ENCODE assay signal across 8 cellular contexts in genomic region chr3:192851821-192852352, GRCh38.
DNase-seq lines count a peak whose midpoint lies in the region; ATAC-seq and TF ChIP-seq lines count a peak whose summit lies in the region.

No MANE protein-coding gene starts in this region.

- peak; percentile 51 for ATAC-seq in GM21447 (IDR thresholded peaks at IDR 0.05; ENCODE audit: unreplicated experiment)
- ATAC-seq in natural killer cell treated with Interleukin-12 subunit alpha and Interleukin-12 subunit beta and Interleukin-15 and Interleukin-18, amount 100 ng/mL, for 72 hours: no peak

- H3K9me3 Mint-ChIP-seq in natural killer cell treated with Interleukin-12 subunit alpha and Interleukin-12 subunit beta and Interleukin-15 and Interleukin-18, amount 100 ng/mL, for 72 hours: no peaks in the 10 kb centered on the region

- intact Hi-C loops in ascending aorta (cut with DNase I): no loop called here

- H3K9me3 ChIP-seq in ascending aorta (peaks cover 0 to 4% of the 10 kb centered on the region in 2 donors), liver (ENCODE audit: control insufficient read depth in 4 of 4, low read length in 3 of 4) (peaks cover 0 to 9% (median 2%) of the 10 kb centered on the region in 4 donors), BE2C (no peaks in the 10 kb centered on the region)

- no peak overlapping the region for H3K4me3 Mint-ChIP-seq in natural killer cell treated with Interleukin-12 subunit alpha and Interleukin-12 subunit beta and Interleukin-15 and Interleukin-18, amount 100 ng/mL, for 72 hours

- H3K36me3 Mint-ChIP-seq in natural killer cell treated with Interleukin-12 subunit alpha and Interleukin-12 subunit beta and Interleukin-15 and Interleukin-18, amount 100 ng/mL, for 72 hours: no peaks in the 10 kb centered on the region

- H3K36me3 ChIP-seq in ascending aorta: no peaks in the 10 kb centered on the region
- H3K36me3 ChIP-seq in liver (ENCODE audit: control insufficient read depth in 4 of 4, insufficient read depth in 3 of 4, low read depth in 1 of 4, low read length in 3 of 4): no peaks in the 10 kb centered on the region
- no peaks in the 10 kb centered on the region for H3K36me3 ChIP-seq in BE2C

- WGBS in liver: 17% methylated on average over 5 of the region's 5 CpGs

- peak; percentile 63 for DNase-seq in COLO829 (ENCODE audit: low spot score)
- DNase-seq in NB4 (ENCODE audit: low read depth): peak; percentile 39
- DNase-seq in ascending aorta (ENCODE audit: low spot score in 2 of 2): peak; percentile 15 to 84
- DNase-seq in BE2C: no peak
- no peak for DNase-seq in natural killer cell treated with Interleukin-12 subunit alpha and Interleukin-12 subunit beta and Interleukin-15 and Interleukin-18, amount 100 ng/mL, for 72 hours (ENCODE audit: low spot score)
- no peak for DNase-seq in stimulated activated naive CD4-positive, alpha-beta T cell treated with Interleukin-2 at 50 U/mL for 16 hours (lab: John Stamatoyannopoulos, UW)

- no peak overlapping the region for H3K27ac Mint-ChIP-seq in natural killer cell treated with Interleukin-12 subunit alpha and Interleukin-12 subunit beta and Interleukin-15 and Interleukin-18, amount 100 ng/mL, for 72 hours

- TF ChIP-seq RAD21 in liver (IDR thresholded peaks at IDR 0.05): peak; percentile 33 to 35

- H3K4me3 ChIP-seq in NB4 (ENCODE audit: low read depth, low read length) (no peak overlapping the region), ascending aorta (no peak overlapping the region), liver (ENCODE audit: low read depth in 1 of 3, low read length in 3 of 3) (peak overlapping the region in 1 of 3 donors; percentile 5), BE2C (ENCODE audit: low read depth, low read length) (no peak overlapping the region)

- H3K27me3 Mint-ChIP-seq in natural killer cell treated with Interleukin-12 subunit alpha and Interleukin-12 subunit beta and Interleukin-15 and Interleukin-18, amount 100 ng/mL, for 72 hours: peaks cover 2 to 11% of the 10 kb centered on the region in 2 donors

- H3K27me3 ChIP-seq in ascending aorta (no peaks in the 10 kb centered on the region), liver (ENCODE audit: control insufficient read depth in 4 of 4, insufficient read depth in 4 of 4, low read length in 3 of 4) (peaks cover 0 to 9% (median 0%) of the 10 kb centered on the region in 4 donors), BE2C (no peaks in the 10 kb centered on the region)

- no peaks in the 10 kb centered on the region for H3K4me1 ChIP-seq in ascending aorta
- H3K4me1 ChIP-seq in liver (ENCODE audit: control insufficient read depth in 4 of 4, insufficient read depth in 4 of 4, low read length in 3 of 4): peaks cover 2 to 13% (median 12%) of the 10 kb centered on the region in 4 donors
- H3K4me1 ChIP-seq in BE2C: no peaks in the 10 kb centered on the region

- no peak overlapping the region for H3K27ac ChIP-seq in ascending aorta
- H3K27ac ChIP-seq in liver (ENCODE audit: low read depth in 1 of 2, low read length in 2 of 2): no peak overlapping the region

- TF ChIP-seq CTCF in NB4 (IDR thresholded peaks at IDR 0.05; ENCODE audit: low read depth, low read length) (no peak), ascending aorta (IDR thresholded peaks at IDR 0.05) (no peak), liver (IDR thresholded peaks at IDR 0.05; ENCODE audit: low read depth, low read length, missing input control) (no peak), BE2C (IDR thresholded peaks at IDR 0.05; ENCODE audit: low read depth, low read length) (no peak)

- H3K9ac ChIP-seq in liver (ENCODE audit: low read depth in 1 of 2, low read length in 2 of 2): no peak overlapping the region

- H3K4me1 Mint-ChIP-seq in natural killer cell treated with Interleukin-12 subunit alpha and Interleukin-12 subunit beta and Interleukin-15 and Interleukin-18, amount 100 ng/mL, for 72 hours (ENCODE audit: low read depth in 2 of 2): peaks cover 0 to 5% of the 10 kb centered on the region in 2 donors

- TF ChIP-seq POLR2A in NB4 (IDR thresholded peaks at IDR 0.05; ENCODE audit: extremely low read depth, insufficient read length): no peak

TF ChIP-seq in liver, 16 proteins besides CTCF, POLR2A, EP300 and RAD21:
- TF ChIP-seq HNF4A (conservative IDR thresholded peaks at IDR 0.05): peak; percentile 88 to 89
- TF ChIP-seq REST (IDR thresholded peaks at IDR 0.05): peak; percentile 62
- peak; percentile 67 for TF ChIP-seq MAX (IDR thresholded peaks at IDR 0.05)
- TF ChIP-seq NR2F2 (IDR thresholded peaks at IDR 0.05): peak; percentile 87
- peak; percentile 91 for TF ChIP-seq FOXA2 (IDR thresholded peaks at IDR 0.05)
- peak in 1 of 2 donors; percentile 42 for TF ChIP-seq EGR1 (IDR thresholded peaks at IDR 0.05; ENCODE audit: low read depth in 2 of 2)
- TF ChIP-seq FOXA1 (IDR thresholded peaks at IDR 0.05): peak; percentile 95
- peak; percentile 61 for TF ChIP-seq YY1 (IDR thresholded peaks at IDR 0.05)
- peak; percentile 77 for TF ChIP-seq ATF3 (IDR thresholded peaks at IDR 0.05)
- TF ChIP-seq GABPA (IDR thresholded peaks at IDR 0.05 in 1 of 2, conservative IDR thresholded peaks at IDR 0.05 in 1 of 2): peak in 1 of 2 donors; percentile 46
- peak; percentile 58 for TF ChIP-seq HNF4G (IDR thresholded peaks at IDR 0.05)
- TF ChIP-seq JUND (IDR thresholded peaks at IDR 0.05): peak; percentile 94 to 95
- no peak for TF ChIP-seq TAF1 (conservative IDR thresholded peaks at IDR 0.05)
- TF ChIP-seq ZBTB33 (IDR thresholded peaks at IDR 0.05): peak; percentile 78
- TF ChIP-seq RXRA (IDR thresholded peaks at IDR 0.05): peak; percentile 91 to 96
- TF ChIP-seq SP1 (IDR thresholded peaks at IDR 0.05): peak; percentile 86

Comparison
In these comparisons a context has a peak if more than half of its experiments do, and no peak if none do; other contexts are left out.
1. DNase-seq: peak in COLO829 (single experiment), NB4 (single experiment) and ascending aorta (2 of 2); none in BE2C (single experiment), natural killer cell treated with Interleukin-12 subunit alpha and Interleukin-12 subunit beta and Interleukin-15 and Interleukin-18, amount 100 ng/mL, for 72 hours (single experiment) and stimulated activated naive CD4-positive, alpha-beta T cell treated with Interleukin-2 at 50 U/mL for 16 hours (single experiment).